8 cellular contexts compared by ENCODE assay signal in the genomic region with DNA sequence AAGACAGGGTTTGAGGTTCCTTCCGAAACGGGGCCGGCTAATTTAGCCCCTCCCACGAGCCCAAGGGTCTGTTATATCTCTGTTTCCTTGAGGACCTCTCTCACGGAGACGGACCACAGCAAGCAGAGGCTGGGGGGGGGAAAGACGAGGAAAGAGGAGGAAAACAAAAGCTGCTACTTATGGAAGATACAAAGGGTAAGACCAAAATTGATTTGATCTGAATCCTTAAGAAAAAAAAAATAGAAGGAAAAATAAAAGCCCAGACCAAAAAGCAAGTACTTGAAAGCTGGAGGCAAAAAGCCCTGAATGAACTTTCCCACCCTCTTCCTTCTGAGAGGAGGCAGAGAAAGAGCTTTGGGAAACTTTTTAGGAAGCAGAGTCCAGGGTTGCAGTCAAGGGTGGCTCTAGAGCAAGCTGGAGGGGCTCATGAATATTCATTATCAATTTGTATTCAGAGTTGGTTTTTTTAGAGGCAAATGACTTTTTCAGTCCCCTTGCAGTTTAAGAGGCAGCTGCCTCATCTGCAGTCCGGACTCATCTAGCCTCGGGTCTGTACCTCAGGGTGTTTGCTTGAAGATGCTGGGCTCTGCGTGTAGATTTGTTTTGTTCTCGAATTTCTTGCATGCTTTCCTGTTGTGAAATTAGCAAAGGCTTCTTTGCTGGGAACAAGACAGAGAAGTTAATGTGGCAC. TPM values are rescaled to one million over a fixed set of nuclear protein-coding genes. Genes with fewer than 3 reads are reported as not detected.
DNase-seq lines count a peak whose midpoint lies in the region; ATAC-seq and TF ChIP-seq lines count a peak whose summit lies in the region.

Gene ENTPD1, plus strand, starts transcription at position 103 of the 691 bp plus-strand sequence. Its CDS starts 77 bp downstream, at position 180.

- no peak for TF ChIP-seq POLR2A in ovary (IDR thresholded peaks at IDR 0.05)

- H3K4me3 Mint-ChIP-seq in activated naive CD4-positive, alpha-beta T cell treated with anti-CD3 and anti-CD28 coated beads for 36 hours: peak within 1 kb of the TSS; percentile 30
- peak within 1 kb of the TSS; percentile 55 to 71 (median 67) for H3K4me3 Mint-ChIP-seq in T-cell

- intact Hi-C loops in activated naive CD4-positive, alpha-beta T cell treated with anti-CD3 and anti-CD28 coated beads for 36 hours (cut with micrococcal nuclease): loop anchor here (5.0 kb wide), 1 partner anchor 86 kb away; no protein-coding TSS in a partner anchor
- intact Hi-C loops in ovary (cut with DNase I): loop anchor here in 1 of 4 donors (10.0 kb wide), 1 partner anchor 89 kb away; no protein-coding TSS in a partner anchor

- H3K4me1 Mint-ChIP-seq in activated naive CD4-positive, alpha-beta T cell treated with anti-CD3 and anti-CD28 coated beads for 36 hours (ENCODE audit: low read depth): peaks cover 5% of the 10 kb centered on the region
- peaks cover 16 to 25% (median 23%) of the 10 kb centered on the region in 3 donors for H3K4me1 Mint-ChIP-seq in T-cell

- 0 to 1% (median 1%) methylated on average over 11 of the region's 11 CpGs for WGBS in ovary, 3 donors

- TF ChIP-seq CTCF in ovary (IDR thresholded peaks at IDR 0.05): no peak

- H3K9me3 Mint-ChIP-seq in activated naive CD4-positive, alpha-beta T cell treated with anti-CD3 and anti-CD28 coated beads for 36 hours: no peaks in the 10 kb centered on the region
- no peaks in the 10 kb centered on the region for H3K9me3 Mint-ChIP-seq in T-cell

- no peaks in the 10 kb centered on the region for H3K4me1 ChIP-seq in ovary (ENCODE audit: insufficient read depth)

- H3K36me3 ChIP-seq in ovary: no peaks in the 10 kb centered on the region

- H3K27me3 ChIP-seq in ovary: no peaks in the 10 kb centered on the region

- no peak within 1 kb of the TSS for H3K27ac ChIP-seq in ovary

- CTCF ChIA-PET in activated naive CD4-positive, alpha-beta T cell treated with anti-CD3 and anti-CD28 coated beads for 36 hours (lab: Charles Lee): interaction anchor here (2.2 kb wide), 1 partner anchor 85 kb away, joined by 13 read pairs; no protein-coding TSS in a partner anchor
- CTCF ChIA-PET in T-cell (lab: Charles Lee): interaction anchor here in 1 of 2 donors (1.0 to 2.6 kb wide), 2 partner anchors 62 kb away, joined by 4 to 8 read pairs; partner anchors contain the start of gene TCTN3

- H3K4me3 ChIP-seq in ovary: peak within 1 kb of the TSS; percentile 30

- no peak for DNase-seq in activated naive CD4-positive, alpha-beta T cell treated with anti-CD3 and anti-CD28 coated beads for 36 hours
- no peak for DNase-seq in activated naive CD4-positive, alpha-beta T cell (lab: John Stamatoyannopoulos, UW)
- no peak for DNase-seq in T-cell
- DNase-seq in globus pallidus (ENCODE audit: low spot score): peak; percentile 57
- DNase-seq in ovary: no peak
- no peak for DNase-seq in stimulated activated CD4-positive, alpha-beta T cell treated with anti-CD3 and anti-CD28 coated beads, Interleukin-2, amount 100 ng/mL, for 48 hours

- H3K27me3 Mint-ChIP-seq in activated naive CD4-positive, alpha-beta T cell treated with anti-CD3 and anti-CD28 coated beads for 36 hours (ENCODE audit: low read depth): peaks cover 26% of the 10 kb centered on the region
- H3K27me3 Mint-ChIP-seq in T-cell: peaks cover 20 to 26% of the 10 kb centered on the region in 2 donors

- POLR2A ChIA-PET in T-cell (lab: Charles Lee): no interaction called here

- ATAC-seq in T-cell (replicated peaks in 1 of 4) (peak in 1 of 4 experiments; percentile 26), HG02610 (IDR thresholded peaks at IDR 0.05; ENCODE audit: unreplicated experiment) (no peak), GM19452 (IDR thresholded peaks at IDR 0.05; ENCODE audit: unreplicated experiment) (no peak)

- H3K36me3 Mint-ChIP-seq in activated naive CD4-positive, alpha-beta T cell treated with anti-CD3 and anti-CD28 coated beads for 36 hours (ENCODE audit: low read depth): no peaks in the 10 kb centered on the region
- H3K36me3 Mint-ChIP-seq in T-cell: no peaks in the 10 kb centered on the region

- no peaks in the 10 kb centered on the region for H3K9me3 ChIP-seq in ovary

- TF ChIP-seq EP300 in ovary (IDR thresholded peaks at IDR 0.05): no peak

- H3K27ac Mint-ChIP-seq in activated naive CD4-positive, alpha-beta T cell treated with anti-CD3 and anti-CD28 coated beads for 36 hours: no peak within 1 kb of the TSS
- H3K27ac Mint-ChIP-seq in T-cell: peak within 1 kb of the TSS; percentile 50 to 77

RNA-seq across cellular contexts. Expression of gene ENTPD1, which starts in this region (rescaled TPM):
- under 1 TPM; 0.26 to 0.35 TPM for total RNA-seq in activated naive CD4-positive, alpha-beta T cell treated with anti-CD3 and anti-CD28 coated beads for 36 hours
- total RNA-seq in T-cell (1 to 10 TPM; 1.5 to 4.6 (median 1.9) TPM), ovary (10 to 100 TPM in 2 of 7 donors, 1 to 10 TPM in 5; 3.0 to 22.3 (median 6.9) TPM)
- polyA plus RNA-seq in ovary: 10 to 100 TPM in 1 of 2 donors, 1 to 10 TPM in 1; 8.1 to 51.5 TPM
